In genomic region chr1:57696904-57697303, GRCh38 we compare ENCODE assay signal across 3 cellular contexts.
"Had no signal": no experiment of that assay in that cellular context is flagged by ENCODE, and none has a peak within 500 bp of the region (broad histone marks: within the 10 kb centered on the region; RNA-seq: fewer than 3 reads in every experiment).

No MANE protein-coding gene starts in this region.

- H3K4me3 ChIP-seq: GM12878 had no signal

- DNase-seq: GDM1, GF-D8 had no signal
